Comparison of ENCODE assay signal across 33 cellular contexts in the genomic region with DNA sequence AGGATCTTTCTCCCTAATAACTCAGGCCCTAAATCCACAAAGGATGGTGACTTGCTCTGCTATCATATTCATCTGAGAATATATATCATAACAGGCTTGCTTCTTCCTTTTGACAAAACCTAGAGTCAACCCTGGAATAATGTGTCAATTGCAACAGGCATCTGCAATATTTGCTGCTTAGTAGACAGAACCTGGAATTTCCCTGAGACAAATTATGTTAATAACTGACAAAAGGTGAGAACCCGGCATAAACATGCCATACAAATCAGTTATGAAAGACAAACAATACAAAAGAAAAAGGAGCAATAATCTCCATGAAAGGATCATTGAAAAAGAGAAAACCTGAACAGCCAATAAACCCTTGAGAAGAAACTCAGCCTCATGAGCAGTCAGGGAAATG.
"Had no signal": no experiment of that assay in that cellular context is flagged by ENCODE, and none has a peak within 500 bp of the region (broad histone marks: within the 10 kb centered on the region; RNA-seq: fewer than 3 reads in every experiment).

No MANE protein-coding gene starts in this region.

- H3K4me2 ChIP-seq: KMS-11 had no signal

- H3K9ac ChIP-seq: KMS-11 had no signal

- H3K36me3 ChIP-seq: MG63 had no signal

- H3K27ac ChIP-seq: KMS-11 had no signal

- H3K27me3 ChIP-seq: MG63 had no signal

- H3K9me3 ChIP-seq: MG63 had no signal

- H3K4me3 ChIP-seq: MG63 had no signal

- DNase-seq: Karpas-422, Kasumi-1, MG63, MM.1S, MV-4-11, NCI-H1092, NCI-H1092 treated with DMSO at 0.1 percent for 48 hours, NCI-H1105, NCI-H1105 treated with DMSO at 0.1 percent for 48 hours, NCI-H1417, NCI-H1417 treated with DMSO at 0.1 percent for 48 hours, NCI-H1436, NCI-H1436 treated with DMSO at 0.1 percent for 48 hours, NCI-H146, NCI-H1694, NCI-H1694 treated with DMSO at 0.1 percent for 48 hours, NCI-H187, NCI-H187 treated with DMSO at 0.1 percent for 48 hours, NCI-H1930, NCI-H2029, NCI-H2029 treated with DMSO at 0.1 percent for 48 hours, NCI-H2081, NCI-H2081 treated with DMSO at 0.1 percent for 48 hours, NCI-H2107, NCI-H2171, NCI-H2171 treated with DMSO at 0.1 percent for 48 hours, NCI-H2227 treated with DMSO at 0.1 percent for 48 hours, NCI-H226, NCI-H345, NCI-H446, NCI-H446 treated with DMSO at 0.1 percent for 48 hours, NCI-H510A had no signal
